ENCODE assay signal across 18 cellular contexts in genomic region chr18:57148263-57148662, GRCh38. TPM values are rescaled to one million over a fixed set of nuclear protein-coding genes. Genes with fewer than 3 reads are reported as not detected.
DNase-seq lines count a peak whose midpoint lies in the region; ATAC-seq and TF ChIP-seq lines count a peak whose summit lies in the region.
"Had no signal": no experiment of that assay in that cellular context is flagged by ENCODE, and none has a peak within 500 bp of the region (broad histone marks: within the 10 kb centered on the region; RNA-seq: fewer than 3 reads in every experiment).

No MANE protein-coding gene starts in this region.

- H3K27me3 Mint-ChIP-seq in mesothelial cell of epicardium (ENCODE audit: low read depth) (peaks cover 48% of the 10 kb centered on the region), Calu3 (ENCODE audit: unreplicated experiment) (no peaks in the 10 kb centered on the region)

- no peak overlapping the region for H3K4me3 Mint-ChIP-seq in mesothelial cell of epicardium
- H3K4me3 Mint-ChIP-seq in Calu3 (ENCODE audit: low read depth, unreplicated experiment) = no peak overlapping the region
- H3K4me3 Mint-ChIP-seq: CD4-positive, CD25-positive, alpha-beta regulatory T cell had no signal

- BruUV-seq in Calu3 (replicated peaks; lab: Mats Ljungman, UMichigan) = no TSS peak

- H3K9me3 Mint-ChIP-seq in mesothelial cell of epicardium = no peaks in the 10 kb centered on the region
- peaks cover 9% of the 10 kb centered on the region for H3K9me3 Mint-ChIP-seq in Calu3 (ENCODE audit: low read depth, unreplicated experiment)

- peaks cover 4% of the 10 kb centered on the region for H3K4me1 Mint-ChIP-seq in mesothelial cell of epicardium
- peaks cover 22% of the 10 kb centered on the region for H3K4me1 Mint-ChIP-seq in Calu3 (ENCODE audit: low read depth, unreplicated experiment)

- CTCF ChIA-PET in Calu3 (lab: Charles Lee) = no interaction called here

- H3K27ac Mint-ChIP-seq in mesothelial cell of epicardium = no peak overlapping the region
- H3K27ac Mint-ChIP-seq in Calu3 (ENCODE audit: unreplicated experiment) = no peak overlapping the region

- no peaks in the 10 kb centered on the region for H3K36me3 Mint-ChIP-seq in mesothelial cell of epicardium
- no peaks in the 10 kb centered on the region for H3K36me3 Mint-ChIP-seq in Calu3 (ENCODE audit: insufficient read depth, unreplicated experiment)
- H3K36me3 Mint-ChIP-seq: CD4-positive, CD25-positive, alpha-beta regulatory T cell had no signal

- no peak overlapping the region for H3K4me3 ChIP-seq in mucosa of descending colon
- H3K4me3 ChIP-seq: BLaER1 treated with 17β-estradiol and CSF1 and Interleukin-3, amounts not matched to agents 10 nM and 100 nM; K562 had no signal

- H3K36me3 ChIP-seq in mucosa of descending colon (ENCODE audit: low read depth) = no peaks in the 10 kb centered on the region
- H3K36me3 ChIP-seq: BLaER1 treated with 17β-estradiol and CSF1 and Interleukin-3, amounts not matched to agents 10 nM and 100 nM had no signal

- intact Hi-C loops in mucosa of descending colon (cut with DNase I, micrococcal nuclease) = no loop called here
- intact Hi-C loops in Calu3 (cut with micrococcal nuclease; ENCODE audit: unreplicated experiment) = loop anchor here (10.0 kb wide), 1 partner anchor 297 kb away; no protein-coding TSS in a partner anchor

- no peaks in the 10 kb centered on the region for H3K9me3 ChIP-seq in mucosa of descending colon

- H3K4me1 ChIP-seq in mucosa of descending colon (ENCODE audit: low read depth) = no peaks in the 10 kb centered on the region

- TF ChIP-seq CTCF in mucosa of descending colon (IDR thresholded peaks at IDR 0.05) = no peak
- no peak for TF ChIP-seq CTCF in mesothelial cell of epicardium (IDR thresholded peaks at IDR 0.05; ENCODE audit: unreplicated experiment)
- no peak for TF ChIP-seq CTCF in Calu3 (IDR thresholded peaks at IDR 0.05; ENCODE audit: unreplicated experiment)

- ATAC-seq in GM18502 (IDR thresholded peaks at IDR 0.05; ENCODE audit: poor library complexity, unreplicated experiment) = peak; percentile 45
- ATAC-seq in GM21576 (IDR thresholded peaks at IDR 0.05; ENCODE audit: unreplicated experiment) = peak; percentile 53
- peak; percentile 45 for ATAC-seq in HG03520 (IDR thresholded peaks at IDR 0.05; ENCODE audit: unreplicated experiment)
- ATAC-seq in mucosa of descending colon = peak; percentile 13
- ATAC-seq: HCT116, K562 had no signal

- DNase-seq in mucosa of descending colon (no peak), mesothelial cell of epicardium (ENCODE audit: low spot score in 2 of 2, unreplicated experiment in 2 of 2) (no peak), Calu3 (no peak), NOMO-1 treated with DMSO at 0.1 percent for 48 hours (lab: John Stamatoyannopoulos, UW; ENCODE audit: unreplicated experiment) (no peak)
- DNase-seq in activated CD8-positive, alpha-beta memory T cell treated with anti-CD3 and anti-CD28 coated beads, Interleukin-2, amount 50 U/mL, for 48 hours = no peak
- DNase-seq: ACHN; CD4-positive, CD25-positive, alpha-beta regulatory T cell; DMS153; DMS79 treated with DMSO at 0.1 percent for 48 hours; EL; Karpas-422 had no signal

RNA-seq across cellular contexts. Expression of gene BOD1L2, which starts 1.4 kb away (rescaled TPM):
- total RNA-seq in mucosa of descending colon (not detected), mesothelial cell of epicardium (not detected in 3 replicates), Calu3 (2022) (not detected in 2 replicates)
- total RNA-seq: A172; CD4-positive, CD25-positive, alpha-beta regulatory T cell; K562 had no signal
